Comparison of ENCODE assay signal across 28 cellular contexts in genomic region chr17:10775740-10776333, GRCh38. TPM values are rescaled to one million over a fixed set of nuclear protein-coding genes. Genes with fewer than 3 reads are reported as not detected.
"Had no signal": no experiment of that assay in that cellular context is flagged by ENCODE, and none has a peak within 500 bp of the region (broad histone marks: within the 10 kb centered on the region; RNA-seq: fewer than 3 reads in every experiment).

No MANE protein-coding gene starts in this region.

- DNase-seq: activated CD4-positive, alpha-beta T cell treated with anti-CD3 and anti-CD28 coated beads for 48 hours; activated CD4-positive, alpha-beta T cell treated with anti-CD3 and anti-CD28 coated beads, Interleukin-2, amount 50 U/mL, for 48 hours; activated CD8-positive, alpha-beta memory T cell treated with anti-CD3 and anti-CD28 coated beads for 24 hours; activated effector memory CD4-positive, alpha-beta T cell treated with Interleukin-2 at 50 U/mL for 16 hours; activated naive CD4-positive, alpha-beta T cell treated with Interleukin-2 at 50 U/mL for 16 hours; cerebellar nuclear complex; cortex of kidney; left ventricle myocardium superior; mammary epithelial cell; naive thymus-derived CD4-positive, alpha-beta T cell; occipital lobe; stimulated activated CD4-positive, alpha-beta T cell treated with anti-CD3 and anti-CD28 coated beads, Interleukin-4, amount 100 ng/mL, for 24 hours; stimulated activated naive CD8-positive, alpha-beta T cell treated with anti-CD3 and anti-CD28 coated beads, Interleukin-15, amount 100 ng/mL, for 72 hours had no signal

- ATAC-seq: gastroesophageal sphincter; left ventricle myocardium superior; naive thymus-derived CD4-positive, alpha-beta T cell; stimulated activated effector memory CD8-positive, alpha-beta T cell treated with anti-CD3 and anti-CD28 coated beads, Interleukin-12 subunit alpha, Interleukin-12 subunit beta, amount 100 ng/mL, for 72 hours; stimulated activated naive CD8-positive, alpha-beta T cell treated with anti-CD3 and anti-CD28 coated beads, Interleukin-15, amount 100 ng/mL, for 72 hours had no signal

- H3K4me3 Mint-ChIP-seq: activated naive CD8-positive, alpha-beta T cell; naive thymus-derived CD4-positive, alpha-beta T cell; neural crest cell; stimulated activated effector memory CD8-positive, alpha-beta T cell treated with anti-CD3 and anti-CD28 coated beads, Interleukin-12 subunit alpha, Interleukin-12 subunit beta, amount 100 ng/mL, for 72 hours; stimulated activated naive CD8-positive, alpha-beta T cell treated with anti-CD3 and anti-CD28 coated beads, Interleukin-15, amount 100 ng/mL, for 72 hours had no signal

- H3K4me1 ChIP-seq: ascending aorta, gastroesophageal sphincter, right atrium auricular region, tibial artery had no signal

- H3K27ac ChIP-seq: ascending aorta, cardiac muscle cell, gastroesophageal sphincter, right atrium auricular region, tibial artery had no signal

- H3K27me3 ChIP-seq: ascending aorta, cardiac muscle cell, gastroesophageal sphincter, right atrium auricular region, tibial artery had no signal

- FAIRE-seq: endothelial cell of umbilical vein had no signal

- H3K27me3 Mint-ChIP-seq: activated naive CD8-positive, alpha-beta T cell; naive thymus-derived CD4-positive, alpha-beta T cell; stimulated activated naive CD8-positive, alpha-beta T cell treated with anti-CD3 and anti-CD28 coated beads, Interleukin-15, amount 100 ng/mL, for 72 hours had no signal

- H3K36me3 Mint-ChIP-seq: brain; stimulated activated effector memory CD8-positive, alpha-beta T cell treated with anti-CD3 and anti-CD28 coated beads, Interleukin-12 subunit alpha, Interleukin-12 subunit beta, amount 100 ng/mL, for 72 hours had no signal

- H3K4me1 Mint-ChIP-seq: naive thymus-derived CD4-positive, alpha-beta T cell; stimulated activated effector memory CD8-positive, alpha-beta T cell treated with anti-CD3 and anti-CD28 coated beads, Interleukin-12 subunit alpha, Interleukin-12 subunit beta, amount 100 ng/mL, for 72 hours; stimulated activated naive CD8-positive, alpha-beta T cell treated with anti-CD3 and anti-CD28 coated beads, Interleukin-15, amount 100 ng/mL, for 72 hours had no signal

- H3K36me3 ChIP-seq: ascending aorta, cardiac muscle cell, right atrium auricular region, tibial artery had no signal

- H3K27ac Mint-ChIP-seq: activated naive CD8-positive, alpha-beta T cell; brain; stimulated activated effector memory CD8-positive, alpha-beta T cell treated with anti-CD3 and anti-CD28 coated beads, Interleukin-12 subunit alpha, Interleukin-12 subunit beta, amount 100 ng/mL, for 72 hours had no signal

- H3K4me3 ChIP-seq: ascending aorta, cardiac muscle cell, gastroesophageal sphincter, right atrium auricular region, tibial artery had no signal

RNA-seq across cellular contexts. Expression of gene TMEM238L, which starts 28.1 kb away (rescaled TPM):
- total RNA-seq: ascending aorta; cardiac muscle cell; endothelial cell of umbilical vein; fibroblast of lung; fibroblast of villous mesenchyme; gastroesophageal sphincter; left ventricle myocardium superior; mammary epithelial cell; naive thymus-derived CD4-positive, alpha-beta T cell; neural crest cell; occipital lobe; pulmonary artery endothelial cell; right atrium auricular region; skeletal muscle tissue; T-helper 1 cell treated with Interleukin-12 subunit alpha and Interleukin-12 subunit beta and Interleukin-4 antibody, amounts not matched to agents 30 ng/mL and 1 ng/mL, for 36 hours had no signal
- polyA plus RNA-seq: cardiac muscle cell; endothelial cell of umbilical vein; fibroblast of lung; mammary epithelial cell; naive thymus-derived CD4-positive, alpha-beta T cell had no signal
